1 cellular context compared by ENCODE assay signal in genomic region chr6:113873043-113873667, GRCh38.
A peak's percentile ranks its signal among the peaks of the same experiment; 100 is the strongest.
TF ChIP-seq lines count a peak whose summit lies in the region.

No MANE protein-coding gene starts in this region.

TF ChIP-seq in HepG2, 621 proteins besides CTCF, POLR2A, EP300 and RAD21 (continued from another document and continues in another):
- TF ChIP-seq IRF1 (CRISPR knock-in tag; IDR thresholded peaks at IDR 0.05; ENCODE audit: low read depth) (no peak), RXRA (CRISPR knock-in tag; IDR thresholded peaks at IDR 0.05) (no peak), ZNF138 (CRISPR knock-in tag; IDR thresholded peaks at IDR 0.05; ENCODE audit: low read depth) (no peak), ZNF800 (CRISPR knock-in tag; IDR thresholded peaks at IDR 0.05) (0 out of 2 replicates have a peak, but pooled peaks have one; percentile 29), ARNTL (CRISPR knock-in tag; IDR thresholded peaks at IDR 0.05) (no peak; the same call in 1 of the 2 replicates), NBN (conservative IDR thresholded peaks at IDR 0.05) (no peak), ZBTB42 (CRISPR knock-in tag; IDR thresholded peaks at IDR 0.05) (no peak), GLI4 (CRISPR knock-in tag; IDR thresholded peaks at IDR 0.05; ENCODE audit: borderline replicate concordance) (no peak), CREM (IDR thresholded peaks at IDR 0.05) (no peak), CREM (CRISPR knock-in tag; IDR thresholded peaks at IDR 0.05) (no peak), ZNF281 (CRISPR knock-in tag; IDR thresholded peaks at IDR 0.05; ENCODE audit: borderline replicate concordance) (no peak), CBX1 (IDR thresholded peaks at IDR 0.05; ENCODE audit: low read depth) (no peak), TCF12 (IDR thresholded peaks at IDR 0.05) (no peak), TCF12 (CRISPR knock-in tag; IDR thresholded peaks at IDR 0.05) (no peak), PAXIP1 (CRISPR knock-in tag; conservative IDR thresholded peaks at IDR 0.05) (peak; percentile 78), NONO (IDR thresholded peaks at IDR 0.05) (no peak), NONO (CRISPR knock-in tag; conservative IDR thresholded peaks at IDR 0.05) (no peak), ZNF629 (CRISPR knock-in tag; conservative IDR thresholded peaks at IDR 0.05) (no peak; the same call in 1 of the 2 replicates), E2F1 (CRISPR knock-in tag; IDR thresholded peaks at IDR 0.05) (no peak), JUN (CRISPR knock-in tag; IDR thresholded peaks at IDR 0.05) (no peak), KDM1A (CRISPR knock-in tag; IDR thresholded peaks at IDR 0.05) (no peak), ZBTB44 (CRISPR knock-in tag; IDR thresholded peaks at IDR 0.05) (no peak), RERE (CRISPR knock-in tag; IDR thresholded peaks at IDR 0.05; ENCODE audit: low read depth) (no peak), FOXA1 (IDR thresholded peaks at IDR 0.05) (no peak), FOXA1 (CRISPR knock-in tag; IDR thresholded peaks at IDR 0.05) (no peak), DDIT3 (CRISPR knock-in tag; IDR thresholded peaks at IDR 0.05) (no peak), MTF2 (CRISPR knock-in tag; IDR thresholded peaks at IDR 0.05; ENCODE audit: borderline replicate concordance) (no peak), E2F5 (CRISPR knock-in tag; conservative IDR thresholded peaks at IDR 0.05) (no peak), TIGD3 (CRISPR knock-in tag; IDR thresholded peaks at IDR 0.05; ENCODE audit: borderline replicate concordance) (no peak), PRDM10 (CRISPR knock-in tag; IDR thresholded peaks at IDR 0.05; ENCODE audit: low read depth) (0 out of 2 replicates have a peak, but pooled peaks have one; percentile 42), YY1 (IDR thresholded peaks at IDR 0.05; ENCODE audit: insufficient read depth, insufficient replicate concordance, low read depth, low read length) (peak; percentile 63)
